ENCODE assay signal across 11 cellular contexts in genomic region chr18:79008356-79008940, GRCh38. TPM values are rescaled to one million over a fixed set of nuclear protein-coding genes. Genes with fewer than 3 reads are reported as not detected.
"Had no signal": no experiment of that assay in that cellular context is flagged by ENCODE, and none has a peak within 500 bp of the region (broad histone marks: within the 10 kb centered on the region; RNA-seq: fewer than 3 reads in every experiment).

No MANE protein-coding gene starts in this region.

- DNase-seq: GM23248, GOT3, H7, HFFc6, KBM-7 had no signal

- H3K36me3 ChIP-seq: HAP-1 had no signal

- H3K4me1 ChIP-seq: HAP-1 had no signal

- ATAC-seq: HCT116 had no signal

- H2AFZ ChIP-seq: GM23248 had no signal

- H3K27ac ChIP-seq: GM23248, HL-60 had no signal

- H3K9me3 ChIP-seq: HAP-1 had no signal

- H3K9ac ChIP-seq: GM23248 had no signal

- H3K4me3 ChIP-seq: GM23248, HAP-1 had no signal

RNA-seq across cellular contexts. Expression of gene SALL3, which starts 28.8 kb away (rescaled TPM):
- total RNA-seq: GM23248, HepG2, HFFc6, HT1080 had no signal
- polyA plus RNA-seq: GM23248, HepG2, IgD-negative memory B cell had no signal
